In genomic region chr9:123284658-123285057, GRCh38 we compare ENCODE assay signal across 21 cellular contexts. TPM values are rescaled to one million over a fixed set of nuclear protein-coding genes. Genes with fewer than 3 reads are reported as not detected.
A peak's percentile ranks its signal among the peaks of the same experiment; 100 is the strongest.
DNase-seq lines count a peak whose midpoint lies in the region; ATAC-seq lines count a peak whose summit lies in the region.
"Had no signal": no experiment of that assay in that cellular context is flagged by ENCODE, and none has a peak within 500 bp of the region (broad histone marks: within the 10 kb centered on the region; RNA-seq: fewer than 3 reads in every experiment).

No MANE protein-coding gene starts in this region.

- ATAC-seq in HG03108 (IDR thresholded peaks at IDR 0.05; ENCODE audit: unreplicated experiment) (no peak), GM21529 (IDR thresholded peaks at IDR 0.05; ENCODE audit: unreplicated experiment) (no peak)

- peak; percentile 13 for DNase-seq in activated CD8-positive, alpha-beta memory T cell treated with anti-CD3 and anti-CD28 coated beads for 24 hours
- DNase-seq in activated CD8-positive, alpha-beta memory T cell treated with anti-CD3 and anti-CD28 coated beads, Interleukin-2, amount 50 U/mL, for 4 hours, result no peak
- peak; percentile 59 for DNase-seq in Jurkat, Clone E6-1 (ENCODE audit: low read depth, low spot score)
- DNase-seq in SK-N-DZ (ENCODE audit: low spot score), result peak; percentile 35
- peak; percentile 46 for DNase-seq in left kidney (ENCODE audit: low read depth, low spot score)
- no peak for DNase-seq in activated CD4-positive, alpha-beta T cell treated with anti-CD3 and anti-CD28 coated beads, Interleukin-2, amount 50 U/mL, for 1 hour
- DNase-seq: ACHN; BE2C; C1 segment of cervical spinal cord; CD4-positive, alpha-beta memory T cell; CD4-positive, CD25-positive, alpha-beta regulatory T cell; CD8-positive, alpha-beta memory T cell; COR-L47; DMS 273 treated with DMSO at 0.1 percent for 48 hours; DMS153; DMS53; DMS79; GF-D8 had no signal

- H3K4me3 ChIP-seq in Jurkat, Clone E6-1 (ENCODE audit: low read length), result no peak overlapping the region
- H3K4me3 ChIP-seq: BLaER1 had no signal

RNA-seq across cellular contexts. Expression of gene STRBP, which starts 16.3 kb away (rescaled TPM):
- 73.3 TPM for polyA plus RNA-seq in Jurkat, Clone E6-1 (2012; ENCODE audit: insufficient read depth, insufficient read length)
- polyA plus RNA-seq in SK-N-DZ (2014; cell fraction: cytosol; rRNA removed), result 36.8 and 43.3 TPM in 2 replicates
- 22.3 and 30.0 TPM in 2 replicates for polyA plus RNA-seq in SK-N-DZ (2014; cell fraction: nucleus; rRNA removed)

Comparison
In these comparisons a context has a peak if more than half of its experiments do, and no peak if none do; other contexts are left out.
1. DNase-seq: peak in activated CD8-positive, alpha-beta memory T cell treated with anti-CD3 and anti-CD28 coated beads for 24 hours (single experiment), Jurkat, Clone E6-1 (single experiment), SK-N-DZ (single experiment) and left kidney (single experiment); none in activated CD8-positive, alpha-beta memory T cell treated with anti-CD3 and anti-CD28 coated beads, Interleukin-2, amount 50 U/mL, for 4 hours (single experiment) and activated CD4-positive, alpha-beta T cell treated with anti-CD3 and anti-CD28 coated beads, Interleukin-2, amount 50 U/mL, for 1 hour (single experiment).